8 cellular contexts compared by ENCODE assay signal in genomic region chr11:86152006-86152862, GRCh38.
DNase-seq lines count a peak whose midpoint lies in the region; ATAC-seq, FAIRE-seq and TF ChIP-seq lines count a peak whose summit lies in the region.

No MANE protein-coding gene starts in this region.

- H3K27me3 Mint-ChIP-seq in activated T-helper 17 cell treated with anti-CD3 and anti-CD28 coated beads, Interleukin-2, amount 50 U/mL, for 72 hours: no peaks in the 10 kb centered on the region
- peaks cover 15% of the 10 kb centered on the region for H3K27me3 Mint-ChIP-seq in stimulated activated naive CD8-positive, alpha-beta T cell treated with anti-CD3 and anti-CD28 coated beads, Interleukin-15, amount 100 ng/mL, for 72 hours

- H3K9ac ChIP-seq in liver (ENCODE audit: low read depth in 1 of 2, low read length in 2 of 2) (no peak overlapping the region), HepG2 (ENCODE audit: insufficient read depth, low read depth, low read length) (no peak overlapping the region)

- WGBS in liver: 72% methylated on average over 2 of the region's 2 CpGs
- 40% methylated on average over 2 of the region's 2 CpGs for WGBS in HepG2 (ENCODE audit: low lambda C conversion rate)

- in situ Hi-C loops in HepG2 (cut with HindIII; ENCODE audit: extremely low pct_ligation_motif_present, low pct_unique_long_range_greater_than_20kb): no loop called here

- FAIRE-seq in HepG2 (lab: Jason Lieb, UNC): no peak

- H3K4me3 ChIP-seq in liver (ENCODE audit: low read depth in 1 of 3, low read length in 3 of 3): no peak overlapping the region
- no peak overlapping the region for H3K4me3 ChIP-seq in HepG2 (replicated peaks in 1 of 3; ENCODE audit: insufficient read depth in 1 of 3, low read depth in 2 of 3, low read length in 3 of 3)

- H4K20me1 ChIP-seq in HepG2 (ENCODE audit: insufficient read depth, low read length): no peaks in the 10 kb centered on the region

- H2AFZ ChIP-seq in HepG2 (ENCODE audit: low read length): no peak overlapping the region

- H3K36me3 ChIP-seq in liver (ENCODE audit: control insufficient read depth in 4 of 4, insufficient read depth in 3 of 4, low read depth in 1 of 4, low read length in 3 of 4): no peaks in the 10 kb centered on the region
- no peaks in the 10 kb centered on the region for H3K36me3 ChIP-seq in HepG2 (replicated peaks in 1 of 2; ENCODE audit: control insufficient read depth in 1 of 2, insufficient read depth in 2 of 2, low read length in 2 of 2)

- intact Hi-C loops in HepG2 (cut with micrococcal nuclease; ENCODE audit: unreplicated experiment): no loop called here

- H3K79me2 ChIP-seq in HepG2 (ENCODE audit: insufficient read depth, low read length): no peaks in the 10 kb centered on the region

- no peaks in the 10 kb centered on the region for H3K36me3 Mint-ChIP-seq in activated T-helper 17 cell treated with anti-CD3 and anti-CD28 coated beads, Interleukin-2, amount 50 U/mL, for 72 hours (ENCODE audit: low read depth)

- TF ChIP-seq CTCF in liver (IDR thresholded peaks at IDR 0.05; ENCODE audit: low read depth, low read length, missing input control) (no peak), HepG2 (CRISPR knock-in tag; IDR thresholded peaks at IDR 0.05) (no peak)

- no peaks in the 10 kb centered on the region for H3K9me3 Mint-ChIP-seq in activated T-helper 17 cell treated with anti-CD3 and anti-CD28 coated beads, Interleukin-2, amount 50 U/mL, for 72 hours
- no peaks in the 10 kb centered on the region for H3K9me3 Mint-ChIP-seq in stimulated activated naive CD8-positive, alpha-beta T cell treated with anti-CD3 and anti-CD28 coated beads, Interleukin-15, amount 100 ng/mL, for 72 hours

- CTCF ChIA-PET in HepG2 (lab: Yijun Ruan, JAX; ENCODE audit: low intra/inter-chr PET ratio, low total read pairs): no interaction called here

- H3K4me3 Mint-ChIP-seq in activated T-helper 17 cell treated with anti-CD3 and anti-CD28 coated beads, Interleukin-2, amount 50 U/mL, for 72 hours: peak overlapping the region; percentile 19
- peak overlapping the region in 1 of 2 donors; percentile 2 for H3K4me3 Mint-ChIP-seq in stimulated activated naive CD8-positive, alpha-beta T cell treated with anti-CD3 and anti-CD28 coated beads, Interleukin-15, amount 100 ng/mL, for 72 hours

- H3K4me1 ChIP-seq in liver (ENCODE audit: control insufficient read depth in 4 of 4, insufficient read depth in 4 of 4, low read length in 3 of 4) (peaks cover 6 to 28% (median 19%) of the 10 kb centered on the region in 4 donors), HepG2 (ENCODE audit: insufficient read depth, low read length) (0 out of 2 replicates have a peak, but pooled peaks cover 8% of the 10 kb centered on the region)

- H3K27ac ChIP-seq in liver (ENCODE audit: low read depth in 1 of 2, low read length in 2 of 2) (peak overlapping the region; percentile 52 to 53), HepG2 (ENCODE audit: extremely low read length, insufficient read depth, low read length) (no peak overlapping the region), layer of hippocampus (ENCODE audit: low read depth, low read length) (peak overlapping the region; percentile 92)

- H3K27me3 ChIP-seq in liver (ENCODE audit: control insufficient read depth in 4 of 4, insufficient read depth in 4 of 4, low read length in 3 of 4): no peaks in the 10 kb centered on the region
- no peaks in the 10 kb centered on the region for H3K27me3 ChIP-seq in HepG2 (ENCODE audit: control insufficient read depth in 1 of 2, insufficient read depth in 2 of 2, low read length in 2 of 2)
- no peaks in the 10 kb centered on the region for H3K27me3 ChIP-seq in layer of hippocampus (ENCODE audit: control insufficient read depth, insufficient read depth, low read length)

- no peaks in the 10 kb centered on the region for H3K9me3 ChIP-seq in liver (ENCODE audit: control insufficient read depth in 4 of 4, low read length in 3 of 4)
- H3K9me3 ChIP-seq in HepG2 (ENCODE audit: low read length): no peaks in the 10 kb centered on the region

- no peak for TF ChIP-seq POLR2A in HepG2 (IDR thresholded peaks at IDR 0.05; ENCODE audit: insufficient read depth in 1 of 2, low read depth in 2 of 2, low read length in 2 of 2)

- ATAC-seq in HepG2: no peak
- no peak for ATAC-seq in activated T-helper 17 cell treated with anti-CD3 and anti-CD28 coated beads, Interleukin-2, amount 50 U/mL, for 72 hours (replicated peaks)
- no peak for ATAC-seq in stimulated activated naive CD8-positive, alpha-beta T cell treated with anti-CD3 and anti-CD28 coated beads, Interleukin-15, amount 100 ng/mL, for 72 hours
- ATAC-seq in HG03571 (IDR thresholded peaks at IDR 0.05; ENCODE audit: unreplicated experiment): no peak

- no TSS peak for BruUV-seq in HepG2 (replicated peaks; lab: Mats Ljungman, UMichigan)

- POLR2A ChIA-PET in HepG2 (lab: Yijun Ruan, JAX): no interaction called here

- TF ChIP-seq RAD21 in liver (IDR thresholded peaks at IDR 0.05) (no peak), HepG2 (CRISPR knock-in tag; IDR thresholded peaks at IDR 0.05) (no peak)

- no peak for DNase-seq in HepG2 (ENCODE audit: low spot score)
- DNase-seq in stimulated activated naive CD8-positive, alpha-beta T cell treated with anti-CD3 and anti-CD28 coated beads, Interleukin-15, amount 100 ng/mL, for 72 hours: no peak
- no peak for DNase-seq in T1000 (lab: John Stamatoyannopoulos, UW)
- DNase-seq in NCI-H1105 treated with DMSO at 0.1 percent for 48 hours (lab: John Stamatoyannopoulos, UW): no peak

- H3K27ac Mint-ChIP-seq in activated T-helper 17 cell treated with anti-CD3 and anti-CD28 coated beads, Interleukin-2, amount 50 U/mL, for 72 hours: peak overlapping the region; percentile 22
- no peak overlapping the region for H3K27ac Mint-ChIP-seq in stimulated activated naive CD8-positive, alpha-beta T cell treated with anti-CD3 and anti-CD28 coated beads, Interleukin-15, amount 100 ng/mL, for 72 hours

- no peak overlapping the region for H3K4me2 ChIP-seq in HepG2 (ENCODE audit: low read depth, low read length)

- peaks cover 20% of the 10 kb centered on the region for H3K4me1 Mint-ChIP-seq in activated T-helper 17 cell treated with anti-CD3 and anti-CD28 coated beads, Interleukin-2, amount 50 U/mL, for 72 hours
- peaks cover 24% of the 10 kb centered on the region for H3K4me1 Mint-ChIP-seq in stimulated activated naive CD8-positive, alpha-beta T cell treated with anti-CD3 and anti-CD28 coated beads, Interleukin-15, amount 100 ng/mL, for 72 hours

- TF ChIP-seq EP300 in HepG2 (IDR thresholded peaks at IDR 0.05; ENCODE audit: low read depth in 2 of 2, low read length in 2 of 2): no peak
- no peak for TF ChIP-seq EP300 in HepG2 (CRISPR knock-in tag; IDR thresholded peaks at IDR 0.05; ENCODE audit: borderline replicate concordance)

TF ChIP-seq in liver, 16 proteins besides CTCF, POLR2A, EP300 and RAD21 (continues in another document):
- TF ChIP-seq HNF4G (IDR thresholded peaks at IDR 0.05) (no peak), HNF4A (conservative IDR thresholded peaks at IDR 0.05) (no peak), EGR1 (IDR thresholded peaks at IDR 0.05; ENCODE audit: low read depth in 2 of 2) (no peak), ATF3 (IDR thresholded peaks at IDR 0.05) (no peak), JUND (IDR thresholded peaks at IDR 0.05) (no peak), ZBTB33 (IDR thresholded peaks at IDR 0.05) (no peak), FOXA2 (IDR thresholded peaks at IDR 0.05) (no peak), GABPA (IDR thresholded peaks at IDR 0.05 in 1 of 2, conservative IDR thresholded peaks at IDR 0.05 in 1 of 2) (no peak)

TF ChIP-seq in HepG2, 621 proteins besides CTCF, POLR2A, EP300 and RAD21 (continues in another document):
- TF ChIP-seq SNAI1 (CRISPR knock-in tag; IDR thresholded peaks at IDR 0.05; ENCODE audit: borderline replicate concordance): no peak
- TF ChIP-seq ATRX (CRISPR knock-in tag; IDR thresholded peaks at IDR 0.05; ENCODE audit: borderline replicate concordance): no peak
- TF ChIP-seq KAT2B (IDR thresholded peaks at IDR 0.05; ENCODE audit: borderline replicate concordance, low read depth, low read length): no peak
- TF ChIP-seq ARNT (IDR thresholded peaks at IDR 0.05): no peak
- no peak for TF ChIP-seq THAP7 (CRISPR knock-in tag; IDR thresholded peaks at IDR 0.05)
- TF ChIP-seq ZNF468 (CRISPR knock-in tag; IDR thresholded peaks at IDR 0.05): no peak
- no peak for TF ChIP-seq THRA (CRISPR knock-in tag; IDR thresholded peaks at IDR 0.05; ENCODE audit: borderline replicate concordance)
- no peak for TF ChIP-seq PRMT3 (CRISPR knock-in tag; IDR thresholded peaks at IDR 0.05; ENCODE audit: borderline replicate concordance, low read depth)
